1 cellular context compared by ENCODE assay signal in genomic region chr3:50325497-50326181, GRCh38.
TF ChIP-seq lines count a peak whose summit lies in the region.

No MANE protein-coding gene starts in this region.

TF ChIP-seq in SK-N-SH, 30 proteins besides CTCF, POLR2A, EP300 and RAD21:
- TF ChIP-seq POLR2AphosphoS5 (IDR thresholded peaks at IDR 0.05; ENCODE audit: low read depth, low read length) (no peak), TAF1 (IDR thresholded peaks at IDR 0.05; ENCODE audit: borderline replicate concordance, low read depth, low read length) (no peak), ELF1 (IDR thresholded peaks at IDR 0.05) (no peak), FOSL2 (IDR thresholded peaks at IDR 0.05; ENCODE audit: borderline replicate concordance, low read depth) (no peak), FOXM1 (IDR thresholded peaks at IDR 0.05; ENCODE audit: low read depth) (no peak), GATA2 (CRISPR knock-in tag; IDR thresholded peaks at IDR 0.05) (no peak), MEF2A (IDR thresholded peaks at IDR 0.05; ENCODE audit: borderline replicate concordance, low read depth) (no peak)
